In the genomic region with DNA sequence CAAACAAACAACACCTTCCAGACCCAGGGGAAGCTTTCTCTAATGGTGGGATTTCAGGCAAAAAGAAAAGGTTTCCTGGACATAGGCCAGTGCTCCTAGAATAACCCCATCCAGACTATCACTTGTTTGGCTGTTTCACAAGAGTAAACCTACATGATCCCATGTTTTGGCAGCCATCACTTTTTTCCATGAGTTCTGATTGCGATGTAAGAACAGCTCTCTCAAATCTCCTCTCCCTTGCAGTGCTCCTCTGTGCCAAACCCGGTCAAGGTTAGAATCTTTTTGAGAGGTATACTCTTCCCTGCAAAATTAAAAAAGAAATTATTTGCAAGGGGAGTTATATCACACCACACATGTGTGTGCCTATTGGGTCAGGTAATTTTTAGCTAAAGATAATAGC, we compare ENCODE assay signal across 1 cellular context.
TF ChIP-seq lines count a peak whose summit lies in the region.

No MANE protein-coding gene starts in this region.

TF ChIP-seq in H1, 55 proteins besides CTCF, POLR2A, EP300 and RAD21:
- no peak for TF ChIP-seq ASH2L (IDR thresholded peaks at IDR 0.05; ENCODE audit: low read length)
- no peak for TF ChIP-seq SP2 (IDR thresholded peaks at IDR 0.05; ENCODE audit: low read length)
- TF ChIP-seq JUN (IDR thresholded peaks at IDR 0.05; ENCODE audit: low read depth, low read length), result no peak
- no peak for TF ChIP-seq SUZ12 (IDR thresholded peaks at IDR 0.05; ENCODE audit: low read length)
- TF ChIP-seq GTF2F1 (IDR thresholded peaks at IDR 0.05; ENCODE audit: borderline replicate concordance, low read depth, low read length), result no peak
- no peak for TF ChIP-seq POU5F1 (IDR thresholded peaks at IDR 0.05; ENCODE audit: low read depth, low read length)
- TF ChIP-seq YY1 (IDR thresholded peaks at IDR 0.05; ENCODE audit: low read depth, low read length), result no peak
- no peak for TF ChIP-seq SP1 (IDR thresholded peaks at IDR 0.05; ENCODE audit: low read depth, low read length)
